Comparison of ENCODE assay signal across 1 cellular context in genomic region chr5:132381614-132382013, GRCh38.
A peak's percentile ranks its signal among the peaks of the same experiment; 100 is the strongest.
TF ChIP-seq lines count a peak whose summit lies in the region.

No MANE protein-coding gene starts in this region.

TF ChIP-seq in HepG2, 621 proteins besides CTCF, POLR2A, EP300 and RAD21 (continued from another document):
- TF ChIP-seq THRA (CRISPR knock-in tag; IDR thresholded peaks at IDR 0.05; ENCODE audit: borderline replicate concordance), result no peak
- no peak for TF ChIP-seq ZNF24 (IDR thresholded peaks at IDR 0.05)
- peak; percentile 48 for TF ChIP-seq TEAD3 (CRISPR knock-in tag; optimal IDR thresholded peaks at IDR 0.05; ENCODE audit: borderline replicate concordance)
- TF ChIP-seq PAXIP1 (CRISPR knock-in tag; conservative IDR thresholded peaks at IDR 0.05), result peak; percentile 41
- TF ChIP-seq HDAC2 (CRISPR knock-in tag; IDR thresholded peaks at IDR 0.05), result 0 out of 2 replicates have a peak, but pooled peaks have one; percentile 21
- TF ChIP-seq ZNF562 (CRISPR knock-in tag; IDR thresholded peaks at IDR 0.05; ENCODE audit: borderline replicate concordance), result no peak
- 0 out of 2 replicates have a peak, but pooled peaks have one; percentile 23 for TF ChIP-seq ARID5B (CRISPR knock-in tag; IDR thresholded peaks at IDR 0.05)
- peak; percentile 72 for TF ChIP-seq ZNF121 (CRISPR knock-in tag; IDR thresholded peaks at IDR 0.05)
- TF ChIP-seq FOXA3 (CRISPR knock-in tag; IDR thresholded peaks at IDR 0.05), result peak; percentile 52; the same call in 1 of the 2 replicates
- no peak for TF ChIP-seq SETDB1 (CRISPR knock-in tag; IDR thresholded peaks at IDR 0.05; ENCODE audit: borderline replicate concordance)
- no peak for TF ChIP-seq FOXP1 (IDR thresholded peaks at IDR 0.05)
- TF ChIP-seq FOXP1 (CRISPR knock-in tag; IDR thresholded peaks at IDR 0.05), result peak; percentile 73
- TF ChIP-seq RARA (CRISPR knock-in tag; IDR thresholded peaks at IDR 0.05), result peak; percentile 82
- TF ChIP-seq FOXP4 (CRISPR knock-in tag; IDR thresholded peaks at IDR 0.05), result peak; percentile 64
- TF ChIP-seq GATAD2A (CRISPR knock-in tag; IDR thresholded peaks at IDR 0.05), result peak; percentile 55; the same call in 1 of the 2 replicates
- peak; percentile 79 for TF ChIP-seq BCL6 (CRISPR knock-in tag; IDR thresholded peaks at IDR 0.05)
- no peak for TF ChIP-seq KDM5B (CRISPR knock-in tag; IDR thresholded peaks at IDR 0.05; ENCODE audit: borderline replicate concordance)
- no peak for TF ChIP-seq MIER3 (CRISPR knock-in tag; IDR thresholded peaks at IDR 0.05; ENCODE audit: borderline replicate concordance)
